Comparison of ENCODE assay signal across 8 cellular contexts in genomic region chr13:113296842-113297369, GRCh38. TPM values are rescaled to one million over a fixed set of nuclear protein-coding genes. Genes with fewer than 3 reads are reported as not detected.
DNase-seq lines count a peak whose midpoint lies in the region; ATAC-seq and TF ChIP-seq lines count a peak whose summit lies in the region.

Gene LAMP1, plus strand, starts transcription at chr13:113297239. Its CDS starts 196 bp downstream, at chr13:113297435.

- H3K36me3 ChIP-seq in left lung = no peaks in the 10 kb centered on the region

- DNase-seq in CD14-positive monocyte (ENCODE audit: low spot score) = peak; percentile 94
- DNase-seq in NCI-H774 (lab: John Stamatoyannopoulos, UW) = peak; percentile 100
- DNase-seq in activated CD4-positive, alpha-beta T cell treated with anti-CD3 and anti-CD28 coated beads, Interleukin-2, amount 50 U/mL, for 4 hours = peak; percentile 96 to 97
- DNase-seq in left lung = peak; percentile 96 to 97
- DNase-seq in stimulated activated CD4-positive, alpha-beta T cell treated with anti-CD3 and anti-CD28 coated beads, Interleukin-2, amount 100 ng/mL, for 4 hours (ENCODE audit: low read depth) = peak; percentile 98

- peaks cover 5 to 14% of the 10 kb centered on the region in 2 donors for H3K36me3 Mint-ChIP-seq in CD14-positive monocyte
- peaks cover 21% of the 10 kb centered on the region for H3K36me3 Mint-ChIP-seq in dendritic cell treated with granulocyte-macrophage colony-stimulating factor and Interleukin-4, amounts not matched to agents 40 ng/mL and 50 ng/mL, for 4 days (ENCODE audit: low read depth)

- peaks cover 40% of the 10 kb centered on the region for H3K4me1 Mint-ChIP-seq in CD14-positive monocyte
- H3K4me1 Mint-ChIP-seq in dendritic cell treated with granulocyte-macrophage colony-stimulating factor and Interleukin-4, amounts not matched to agents 40 ng/mL and 50 ng/mL, for 4 days (ENCODE audit: low read depth) = peaks cover 55% of the 10 kb centered on the region

- peak within 1 kb of the TSS; percentile 87 to 94 for H3K4me3 ChIP-seq in left lung

- TF ChIP-seq CTCF in CD14-positive monocyte (IDR thresholded peaks at IDR 0.05) = no peak
- peak in 1 of 2 donors; percentile 22 for TF ChIP-seq CTCF in left lung (IDR thresholded peaks at IDR 0.05)

- H3K4me1 ChIP-seq in left lung = peaks cover 13 to 56% of the 10 kb centered on the region in 2 donors

- peak within 1 kb of the TSS; percentile 91 to 96 for H3K4me3 Mint-ChIP-seq in CD14-positive monocyte
- H3K4me3 Mint-ChIP-seq in dendritic cell treated with granulocyte-macrophage colony-stimulating factor and Interleukin-4, amounts not matched to agents 40 ng/mL and 50 ng/mL, for 4 days = peak within 1 kb of the TSS; percentile 88

- intact Hi-C loops in CD14-positive monocyte (cut with micrococcal nuclease) (loop anchor here (2.0 to 10.0 kb wide), 5 partner anchors 82 to 712 kb away; partner anchors contain the start of genes DCUN1D2 (in 2 of the 2), CUL4A (in 1 of the 2), PCID2 (in 1 of the 2) and TUBGCP3 (in 1 of the 2)), left lung (cut with DNase I) (no loop called here)
- intact Hi-C loops in dendritic cell treated with granulocyte-macrophage colony-stimulating factor and Interleukin-4, amounts not matched to agents 40 ng/mL and 50 ng/mL, for 4 days (cut with micrococcal nuclease) = loop anchor here (2.0 to 10.0 kb wide), 3 partner anchors 24 to 142 kb away; partner anchors contain the start of gene PROZ

- peaks cover 0 to 14% of the 10 kb centered on the region in 2 donors for H3K27me3 ChIP-seq in left lung

- H3K27ac Mint-ChIP-seq in CD14-positive monocyte = peak within 1 kb of the TSS; percentile 86 to 96 (median 94)
- peak within 1 kb of the TSS; percentile 74 for H3K27ac Mint-ChIP-seq in dendritic cell treated with granulocyte-macrophage colony-stimulating factor and Interleukin-4, amounts not matched to agents 40 ng/mL and 50 ng/mL, for 4 days

- peak within 1 kb of the TSS; percentile 67 to 94 for H3K27ac ChIP-seq in left lung

- H3K9me3 Mint-ChIP-seq in CD14-positive monocyte = peaks cover 3 to 9% (median 6%) of the 10 kb centered on the region in 7 donors
- H3K9me3 Mint-ChIP-seq in dendritic cell treated with granulocyte-macrophage colony-stimulating factor and Interleukin-4, amounts not matched to agents 40 ng/mL and 50 ng/mL, for 4 days = no peaks in the 10 kb centered on the region

- peak; percentile 88 for ATAC-seq in GM19397 (IDR thresholded peaks at IDR 0.05; ENCODE audit: unreplicated experiment)
- ATAC-seq in HG03565 (IDR thresholded peaks at IDR 0.05; ENCODE audit: unreplicated experiment) = peak; percentile 75
- ATAC-seq in left lung = peak; percentile 90

- peaks cover 6 to 20% (median 16%) of the 10 kb centered on the region in 3 donors for H3K27me3 Mint-ChIP-seq in CD14-positive monocyte (ENCODE audit: low read depth in 3 of 3)
- H3K27me3 Mint-ChIP-seq in dendritic cell treated with granulocyte-macrophage colony-stimulating factor and Interleukin-4, amounts not matched to agents 40 ng/mL and 50 ng/mL, for 4 days = peaks cover 49% of the 10 kb centered on the region

- no peaks in the 10 kb centered on the region for H3K9me3 ChIP-seq in left lung

RNA-seq across cellular contexts. Expression of gene LAMP1, which starts in this region (rescaled TPM):
- polyA plus RNA-seq in CD14-positive monocyte = 10 to 100 TPM; 22.0 to 24.5 TPM
- 100 to 1,000 TPM; 314 to 374 TPM for total RNA-seq in left lung

Comparison
In these comparisons a context has a peak if more than half of its experiments do, and no peak if none do; other contexts are left out.
1. Peak in every context shown above with its lines: DNase-seq, ATAC-seq, H3K4me3 ChIP-seq and H3K27ac ChIP-seq.
2. intact Hi-C loops: an anchor here in CD14-positive monocyte (2.0 to 10.0 kb wide) and dendritic cell treated with granulocyte-macrophage colony-stimulating factor and Interleukin-4, amounts not matched to agents 40 ng/mL and 50 ng/mL, for 4 days (2.0 to 10.0 kb wide); none called in left lung.